ENCODE assay signal across 17 cellular contexts in genomic region chr5:128199104-128199503, GRCh38.
DNase-seq lines count a peak whose midpoint lies in the region; ATAC-seq and TF ChIP-seq lines count a peak whose summit lies in the region.
"Had no signal": no experiment of that assay in that cellular context is flagged by ENCODE, and none has a peak within 500 bp of the region (broad histone marks: within the 10 kb centered on the region; RNA-seq: fewer than 3 reads in every experiment).

No MANE protein-coding gene starts in this region.

- intact Hi-C loops in PC-3 (cut with micrococcal nuclease) (loop anchor here (1.0 kb wide), 3 partner anchors 115 to 242 kb away; no protein-coding TSS in a partner anchor), right cardiac atrium (cut with DNase I) (loop anchor here in 2 of 4 donors (5.0 kb wide), 2 partner anchors 457 to 632 kb away; no protein-coding TSS in a partner anchor)

- H3K27ac ChIP-seq in PC-3 (ENCODE audit: low read length) (peak overlapping the region; percentile 86), epithelial cell of prostate (peak overlapping the region; percentile 28), trophoblast cell (ENCODE audit: low read depth, low read length) (no peak overlapping the region), right cardiac atrium (ENCODE audit: low read length) (no peak overlapping the region)
- H3K27ac ChIP-seq: neutrophil, SJSA1, VCaP had no signal

- H4K8ac ChIP-seq in trophoblast cell (ENCODE audit: low read depth, low read length) = no peak overlapping the region

- H3K18ac ChIP-seq in trophoblast cell (ENCODE audit: low read length) = no peak overlapping the region

- BruUV-seq in PC-3 (replicated peaks; lab: Mats Ljungman, UMichigan) = no TSS peak

- H2BK5ac ChIP-seq in trophoblast cell (ENCODE audit: low read depth, low read length, poor library complexity) = no peak overlapping the region

- no peak overlapping the region for H2BK12ac ChIP-seq in trophoblast cell (ENCODE audit: low read length)

- no peak for TF ChIP-seq CTCF in PC-3 (conservative IDR thresholded peaks at IDR 0.05; ENCODE audit: low read depth, low read length)

- POLR2A ChIA-PET in PC-3 (lab: Charles Lee; ENCODE audit: unreplicated experiment) = interaction anchor here (0.7 kb wide), 1 partner anchor 1173 kb away, joined by 3 read pairs; no protein-coding TSS in a partner anchor

- H3K27me3 ChIP-seq in PC-3 (ENCODE audit: low read length) (no peaks in the 10 kb centered on the region), trophoblast cell (ENCODE audit: insufficient read depth, low read length) (no peaks in the 10 kb centered on the region), right cardiac atrium (ENCODE audit: control insufficient read depth, insufficient read depth) (no peaks in the 10 kb centered on the region)
- H3K27me3 ChIP-seq: SJSA1 had no signal

- no peaks in the 10 kb centered on the region for H3K79me2 ChIP-seq in PC-3 (ENCODE audit: low read length)
- H3K79me2 ChIP-seq in trophoblast cell (ENCODE audit: control insufficient read depth, insufficient read depth, low read length, poor library complexity) = no peaks in the 10 kb centered on the region

- H3K14ac ChIP-seq in trophoblast cell (ENCODE audit: low read length) = no peak overlapping the region

- WGBS in trophoblast cell (ENCODE audit: extremely low coverage, insufficient coverage, insufficient read length) = no CpG with 5 or more reads among the region's 4 CpGs
- WGBS in right cardiac atrium = 71% methylated on average over 4 of the region's 4 CpGs

- peaks cover 33% of the 10 kb centered on the region for H3K4me1 ChIP-seq in PC-3 (ENCODE audit: insufficient read depth, low read length)
- peaks cover 9 to 11% of the 10 kb centered on the region in 2 experiments for H3K4me1 ChIP-seq in trophoblast cell (ENCODE audit: control insufficient read depth in 1 of 2, insufficient read depth in 2 of 2, low read length in 2 of 2)
- no peaks in the 10 kb centered on the region for H3K4me1 ChIP-seq in right cardiac atrium (ENCODE audit: control insufficient read depth, insufficient read depth, low read length)

- no peak overlapping the region for H4K12ac ChIP-seq in trophoblast cell (ENCODE audit: low read depth, low read length)

- H2BK120ac ChIP-seq in trophoblast cell (ENCODE audit: insufficient read depth, low read length, poor library complexity) = no peak overlapping the region

- no peaks in the 10 kb centered on the region for H3K79me1 ChIP-seq in trophoblast cell (ENCODE audit: low read length)

- CTCF ChIA-PET in PC-3 (lab: Charles Lee) = interaction anchor here (0.7 kb wide), 1 partner anchor 323 kb away, joined by 3 read pairs; no protein-coding TSS in a partner anchor

- no peaks in the 10 kb centered on the region for H3K9me2 ChIP-seq in PC-3 (replicated peaks; ENCODE audit: low read length)

- H4K20me1 ChIP-seq in PC-3 (ENCODE audit: low read length) = no peaks in the 10 kb centered on the region

- H3K23ac ChIP-seq in trophoblast cell (ENCODE audit: low read length) = no peak overlapping the region

- H3K9me3 ChIP-seq in PC-3 (ENCODE audit: low read length) = no peaks in the 10 kb centered on the region
- no peaks in the 10 kb centered on the region for H3K9me3 ChIP-seq in trophoblast cell (ENCODE audit: insufficient read depth, low read depth, low read length)
- no peaks in the 10 kb centered on the region for H3K9me3 ChIP-seq in right cardiac atrium (ENCODE audit: control insufficient read depth, low read length)
- H3K9me3 ChIP-seq: neutrophil, SJSA1 had no signal

- DNase-seq in EL (peak; percentile 23), PC-3 (peak; percentile 90), epithelial cell of prostate (ENCODE audit: low read depth, low spot score) (no peak), trophoblast cell (peak; percentile 48 to 74), cortex of kidney (lab: John Stamatoyannopoulos, UW) (no peak), mesenteric fat pad (ENCODE audit: low spot score) (no peak), right cardiac atrium (no peak)
- DNase-seq: activated T-cell treated with anti-CD3 and anti-CD28 coated beads for 4 hours; MV-4-11; NCI-H446; stimulated activated CD4-positive, alpha-beta T cell treated with anti-CD3 and anti-CD28 coated beads, Interleukin-1b, Interleukin-23, amount 100 ng/mL, for 48 hours had no signal

- no peak overlapping the region for H2AK5ac ChIP-seq in trophoblast cell (ENCODE audit: low read length)

- H3K4me2 ChIP-seq in PC-3 (ENCODE audit: low read length) = peak overlapping the region; percentile 65
- no peak overlapping the region for H3K4me2 ChIP-seq in trophoblast cell (ENCODE audit: low read length)

- no peak overlapping the region for H4K91ac ChIP-seq in trophoblast cell (ENCODE audit: low read depth, low read length)

- ATAC-seq in PC-3 (peak; percentile 81), GM21528 (IDR thresholded peaks at IDR 0.05; ENCODE audit: low FRiP score, unreplicated experiment) (no peak), right cardiac atrium (no peak)
- ATAC-seq: GM12878; stimulated activated effector memory CD8-positive, alpha-beta T cell treated with anti-CD3 and anti-CD28 coated beads, Interleukin-12 subunit alpha, Interleukin-12 subunit beta, amount 100 ng/mL, for 72 hours had no signal

- H3K4me3 ChIP-seq in PC-3 (ENCODE audit: low read length) = no peak overlapping the region
- H3K4me3 ChIP-seq in trophoblast cell (ENCODE audit: low read depth, low read length) = no peak overlapping the region
- no peak overlapping the region for H3K4me3 ChIP-seq in right cardiac atrium (ENCODE audit: low read length)
- H3K4me3 ChIP-seq: GM12878, SJSA1 had no signal

- no peaks in the 10 kb centered on the region for H3F3A ChIP-seq in PC-3 (ENCODE audit: low read length, unreplicated experiment)

- H2AFZ ChIP-seq in PC-3 (ENCODE audit: low read length) (no peak overlapping the region), trophoblast cell (ENCODE audit: insufficient read depth, low read length, poor library complexity) (no peak overlapping the region)

- no peaks in the 10 kb centered on the region for H3K36me3 ChIP-seq in PC-3 (ENCODE audit: low read depth, low read length)
- H3K36me3 ChIP-seq in trophoblast cell (ENCODE audit: control insufficient read depth in 1 of 2, insufficient read depth in 2 of 2, low read length in 2 of 2) = no peaks in the 10 kb centered on the region
- H3K36me3 ChIP-seq: neutrophil, SJSA1 had no signal

- H3K4ac ChIP-seq in trophoblast cell (ENCODE audit: low read depth, low read length) = no peak overlapping the region

- peak overlapping the region; percentile 31; the same call in 1 of the 2 replicates for H3K9ac ChIP-seq in PC-3 (ENCODE audit: low read length)
- H3K9ac ChIP-seq in trophoblast cell (ENCODE audit: low read length) = no peak overlapping the region

Comparison
In these comparisons a context has a peak if more than half of its experiments do, and no peak if none do; other contexts are left out.
1. DNase-seq: peak in EL (single experiment), PC-3 (single experiment) and trophoblast cell (2 of 2); none in epithelial cell of prostate (single experiment), cortex of kidney (single experiment), mesenteric fat pad (single experiment) and right cardiac atrium (0 of 3).
2. H3K27ac ChIP-seq: peak in PC-3 (single experiment) and epithelial cell of prostate (single experiment); none in trophoblast cell (single experiment) and right cardiac atrium (single experiment).